Comparison of ENCODE assay signal across 1 cellular context in the genomic region with DNA sequence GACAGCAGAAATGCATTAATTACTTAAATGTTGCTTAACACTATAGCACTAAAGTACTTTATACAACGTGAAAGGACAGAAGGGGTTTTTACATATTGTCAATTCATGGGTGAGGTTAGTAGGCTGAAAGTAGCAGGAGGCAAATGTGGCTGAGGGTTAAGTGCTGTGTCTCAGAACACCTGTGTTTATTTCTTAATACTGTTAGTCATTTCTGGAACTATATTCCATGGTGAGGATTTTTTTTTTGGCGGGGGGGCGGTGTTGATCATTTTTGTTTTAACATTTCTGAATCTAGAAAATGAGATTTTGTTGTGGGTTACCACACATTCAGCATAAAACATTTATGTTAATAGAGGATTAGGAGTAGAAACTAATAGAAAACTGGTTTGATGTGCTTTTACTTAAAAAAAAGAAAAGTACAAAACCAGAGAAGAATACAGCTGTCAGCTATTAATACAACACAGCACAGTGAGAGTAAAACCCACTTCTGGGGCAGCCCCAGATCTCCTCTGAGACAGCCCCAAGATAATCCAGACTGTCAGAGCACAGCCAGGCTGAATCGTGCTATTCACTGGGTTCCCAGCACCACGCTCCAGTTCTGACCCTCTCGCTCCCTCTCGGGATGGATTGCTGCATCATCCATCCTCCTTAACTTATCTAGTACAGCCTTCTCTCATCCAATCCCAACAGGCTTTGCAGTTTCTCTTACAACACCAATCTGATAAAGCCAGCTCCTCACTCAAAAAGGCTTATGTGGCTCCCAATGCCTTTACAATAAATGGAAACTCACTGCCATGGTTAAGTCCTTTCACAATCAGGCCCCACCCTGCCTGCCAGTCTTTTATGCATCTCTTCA.
TF ChIP-seq lines count a peak whose summit lies in the region.

No MANE protein-coding gene starts in this region.

TF ChIP-seq in GM12878, 131 proteins besides CTCF, POLR2A, EP300 and RAD21 (continued from another document):
- TF ChIP-seq, protein P1, sequence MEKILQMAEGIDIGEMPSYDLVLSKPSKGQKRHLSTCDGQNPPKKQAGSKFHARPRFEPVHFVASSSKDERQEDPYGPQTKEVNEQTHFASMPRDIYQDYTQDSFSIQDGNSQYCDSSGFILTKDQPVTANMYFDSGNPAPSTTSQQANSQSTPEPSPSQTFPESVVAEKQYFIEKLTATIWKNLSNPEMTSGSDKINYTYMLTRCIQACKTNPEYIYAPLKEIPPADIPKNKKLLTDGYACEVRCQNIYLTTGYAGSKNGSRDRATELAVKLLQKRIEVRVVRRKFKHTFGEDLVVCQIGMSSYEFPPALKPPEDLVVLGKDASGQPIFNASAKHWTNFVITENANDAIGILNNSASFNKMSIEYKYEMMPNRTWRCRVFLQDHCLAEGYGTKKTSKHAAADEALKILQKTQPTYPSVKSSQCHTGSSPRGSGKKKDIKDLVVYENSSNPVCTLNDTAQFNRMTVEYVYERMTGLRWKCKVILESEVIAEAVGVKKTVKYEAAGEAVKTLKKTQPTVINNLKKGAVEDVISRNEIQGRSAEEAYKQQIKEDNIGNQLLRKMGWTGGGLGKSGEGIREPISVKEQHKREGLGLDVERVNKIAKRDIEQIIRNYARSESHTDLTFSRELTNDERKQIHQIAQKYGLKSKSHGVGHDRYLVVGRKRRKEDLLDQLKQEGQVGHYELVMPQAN (conservative IDR thresholded peaks at IDR 0.05): no peak
- TF ChIP-seq, protein P2, sequence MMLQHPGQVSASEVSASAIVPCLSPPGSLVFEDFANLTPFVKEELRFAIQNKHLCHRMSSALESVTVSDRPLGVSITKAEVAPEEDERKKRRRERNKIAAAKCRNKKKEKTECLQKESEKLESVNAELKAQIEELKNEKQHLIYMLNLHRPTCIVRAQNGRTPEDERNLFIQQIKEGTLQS (IDR thresholded peaks at IDR 0.05; ENCODE audit: borderline replicate concordance, extremely low read depth, low read depth, low read length): no peak
- peak; percentile 68; the same call in 1 of the 2 replicates for TF ChIP-seq FOXM1 (IDR thresholded peaks at IDR 0.05; ENCODE audit: low read depth, low read length)
- no peak for TF ChIP-seq ZNF207 (IDR thresholded peaks at IDR 0.05; ENCODE audit: borderline replicate concordance)
